Comparison of ENCODE assay signal across 34 cellular contexts in genomic region chr7:39145283-39145682, GRCh38.
"Had no signal": no experiment of that assay in that cellular context is flagged by ENCODE, and none has a peak within 500 bp of the region (broad histone marks: within the 10 kb centered on the region; RNA-seq: fewer than 3 reads in every experiment).

No MANE protein-coding gene starts in this region.

- DNase-seq: Karpas-422, Kasumi-1, MG63, MM.1S, MV-4-11, NCI-H1048, NCI-H1092, NCI-H1092 treated with DMSO at 0.1 percent for 48 hours, NCI-H1105, NCI-H1105 treated with DMSO at 0.1 percent for 48 hours, NCI-H1417 treated with DMSO at 0.1 percent for 48 hours, NCI-H1436, NCI-H1436 treated with DMSO at 0.1 percent for 48 hours, NCI-H146, NCI-H1694, NCI-H1694 treated with DMSO at 0.1 percent for 48 hours, NCI-H187, NCI-H187 treated with DMSO at 0.1 percent for 48 hours, NCI-H1930, NCI-H2029, NCI-H2081, NCI-H2081 treated with DMSO at 0.1 percent for 48 hours, NCI-H2107, NCI-H2171, NCI-H2171 treated with DMSO at 0.1 percent for 48 hours, NCI-H2227 treated with DMSO at 0.1 percent for 48 hours, NCI-H226, NCI-H345, NCI-H446, NCI-H446 treated with DMSO at 0.1 percent for 48 hours, NCI-H510A, NCI-H510A treated with DMSO at 0.1 percent for 48 hours, NCI-H524, NCI-H524 treated with DMSO at 0.1 percent for 48 hours had no signal

- H3K36me3 ChIP-seq: MG63 had no signal

- H3K4me3 ChIP-seq: MG63 had no signal

- H3K9me3 ChIP-seq: MG63 had no signal

- H3K27me3 ChIP-seq: MG63 had no signal
